In the genomic region with DNA sequence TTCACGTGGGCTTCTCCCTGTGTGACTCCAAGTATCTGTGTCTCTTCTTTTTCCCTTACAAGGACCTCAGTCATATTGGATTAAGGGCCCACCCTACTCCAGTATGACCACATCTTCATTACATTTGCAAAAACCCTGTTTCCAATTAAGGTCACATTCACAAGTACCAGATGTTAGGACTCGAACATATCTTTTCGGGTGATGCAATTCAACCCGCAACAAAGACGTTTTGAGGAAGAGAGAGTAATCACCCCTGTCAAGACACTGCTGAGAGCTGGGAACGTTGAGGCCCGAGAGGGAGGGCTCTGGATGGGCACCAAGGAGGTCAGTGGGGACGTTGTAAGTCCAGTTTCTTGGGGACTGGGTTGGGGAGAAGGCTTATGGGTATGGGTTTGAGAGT, we compare ENCODE assay signal across 1 cellular context.
TF ChIP-seq lines count a peak whose summit lies in the region.

No MANE protein-coding gene starts in this region.

TF ChIP-seq in K562, 482 proteins besides CTCF, POLR2A, EP300 and RAD21:
- TF ChIP-seq CHD4 (IDR thresholded peaks at IDR 0.05; ENCODE audit: insufficient read depth, insufficient replicate concordance, low read depth, low read length, poor library complexity, severe bottlenecking) (no peak), SREBF2 (CRISPR knock-in tag; IDR thresholded peaks at IDR 0.05) (no peak), SUPT5H (IDR thresholded peaks at IDR 0.05) (no peak)
- TF ChIP-seq, protein P1, sequence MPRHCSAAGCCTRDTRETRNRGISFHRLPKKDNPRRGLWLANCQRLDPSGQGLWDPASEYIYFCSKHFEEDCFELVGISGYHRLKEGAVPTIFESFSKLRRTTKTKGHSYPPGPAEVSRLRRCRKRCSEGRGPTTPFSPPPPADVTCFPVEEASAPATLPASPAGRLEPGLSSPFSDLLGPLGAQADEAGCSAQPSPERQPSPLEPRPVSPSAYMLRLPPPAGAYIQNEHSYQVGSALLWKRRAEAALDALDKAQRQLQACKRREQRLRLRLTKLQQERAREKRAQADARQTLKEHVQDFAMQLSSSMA (CRISPR knock-in tag; IDR thresholded peaks at IDR 0.05), result no peak
- TF ChIP-seq, protein P2, sequence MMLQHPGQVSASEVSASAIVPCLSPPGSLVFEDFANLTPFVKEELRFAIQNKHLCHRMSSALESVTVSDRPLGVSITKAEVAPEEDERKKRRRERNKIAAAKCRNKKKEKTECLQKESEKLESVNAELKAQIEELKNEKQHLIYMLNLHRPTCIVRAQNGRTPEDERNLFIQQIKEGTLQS (IDR thresholded peaks at IDR 0.05), result 0 out of 2 replicates have a peak, but pooled peaks have one; percentile 21
- TF ChIP-seq, protein P2 (CRISPR knock-in tag; conservative IDR thresholded peaks at IDR 0.05), result no peak
